ENCODE assay signal across 13 cellular contexts in the genomic region with DNA sequence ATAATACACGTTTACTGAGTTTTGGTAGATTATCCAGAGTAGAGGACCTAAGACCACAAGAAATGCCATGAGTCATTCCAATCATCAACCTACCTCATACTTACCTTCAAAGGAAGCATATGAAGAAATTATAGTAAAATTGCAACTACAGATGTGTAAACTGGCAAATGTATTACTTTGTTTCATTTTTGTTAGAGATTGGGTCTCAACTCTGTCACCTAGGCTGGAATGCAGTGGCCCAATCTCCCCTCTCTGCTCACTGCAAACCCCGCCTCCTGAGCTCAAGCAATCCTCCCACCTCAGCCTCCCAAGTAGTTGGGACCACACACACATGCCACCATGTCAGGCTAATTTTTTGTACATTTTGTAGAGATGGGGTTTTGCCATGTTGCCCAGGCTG.
"Had no signal": no experiment of that assay in that cellular context is flagged by ENCODE, and none has a peak within 500 bp of the region (broad histone marks: within the 10 kb centered on the region; RNA-seq: fewer than 3 reads in every experiment).

No MANE protein-coding gene starts in this region.

- H3K36me3 ChIP-seq: breast epithelium had no signal

- H3K9me3 ChIP-seq: breast epithelium, sigmoid colon, tibial nerve had no signal

- H3K27me3 Mint-ChIP-seq: activated naive CD8-positive, alpha-beta T cell treated with anti-CD3 and anti-CD28 coated beads, Interleukin-2, amount 10 ng/mL, durations not matched to agents 7 days and 5 days had no signal

- H3K4me1 ChIP-seq: breast epithelium had no signal

- H3K4me3 ChIP-seq: breast epithelium, sigmoid colon, tibial nerve had no signal

- H3K27ac Mint-ChIP-seq: activated naive CD8-positive, alpha-beta T cell treated with anti-CD3 and anti-CD28 coated beads, Interleukin-2, amount 10 ng/mL, durations not matched to agents 7 days and 5 days; endodermal cell had no signal

- H3K4me3 Mint-ChIP-seq: activated naive CD8-positive, alpha-beta T cell treated with anti-CD3 and anti-CD28 coated beads, Interleukin-2, amount 10 ng/mL, durations not matched to agents 7 days and 5 days; endodermal cell had no signal

- H3K27me3 ChIP-seq: breast epithelium, sigmoid colon, tibial nerve had no signal

- H3K9me3 Mint-ChIP-seq: activated naive CD8-positive, alpha-beta T cell treated with anti-CD3 and anti-CD28 coated beads, Interleukin-2, amount 10 ng/mL, durations not matched to agents 7 days and 5 days; endodermal cell had no signal

- H3K27ac ChIP-seq: breast epithelium, sigmoid colon, tibial nerve, VCaP had no signal

- DNase-seq: activated naive CD8-positive, alpha-beta T cell treated with anti-CD3 and anti-CD28 coated beads, Interleukin-2, amount 10 ng/mL, durations not matched to agents 7 days and 5 days; aorta; dermis blood vessel endothelial cell; endodermal cell; erythroblast; hypothalamus; kidney glomerular epithelial cell; mesendoderm; sigmoid colon; stimulated activated CD4-positive, alpha-beta T cell treated with anti-CD3 and anti-CD28 coated beads, Interleukin-4, amount 100 ng/mL, for 24 hours had no signal
